Comparison of ENCODE assay signal across 1 cellular context in the genomic region with DNA sequence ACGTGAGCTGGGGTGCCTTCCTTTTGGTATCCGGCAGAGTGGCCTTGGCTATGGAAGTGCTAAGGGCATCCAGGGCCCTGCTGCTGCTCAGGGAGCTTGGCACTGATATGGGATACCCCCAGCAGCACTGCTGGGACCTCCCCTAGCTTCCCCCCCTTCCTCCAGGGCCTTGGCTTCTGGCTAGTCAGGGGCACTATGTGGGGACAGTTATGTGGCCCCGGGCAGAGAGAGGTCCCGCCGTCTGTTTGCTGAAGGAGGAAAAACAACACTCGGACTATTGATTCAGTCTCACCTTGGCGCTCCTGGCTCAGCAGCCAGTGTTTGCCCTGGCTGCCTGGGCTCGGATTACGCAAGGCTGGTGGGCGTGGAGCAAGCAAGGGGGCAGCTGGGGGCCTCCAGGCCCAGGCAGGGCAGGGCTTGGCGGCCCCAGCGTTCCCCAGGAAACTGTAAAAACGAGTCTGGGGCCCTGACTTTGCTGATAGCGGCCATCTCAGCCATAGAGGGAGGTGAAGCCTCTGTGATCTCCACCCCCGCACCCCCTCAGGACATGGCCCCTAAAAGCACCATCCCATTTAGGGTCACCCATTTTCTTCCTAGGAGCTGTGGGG.
TF ChIP-seq lines count a peak whose summit lies in the region.

No MANE protein-coding gene starts in this region.

TF ChIP-seq in HepG2, 621 proteins besides CTCF, POLR2A, EP300 and RAD21 (continued from another document):
- TF ChIP-seq, protein P1, sequence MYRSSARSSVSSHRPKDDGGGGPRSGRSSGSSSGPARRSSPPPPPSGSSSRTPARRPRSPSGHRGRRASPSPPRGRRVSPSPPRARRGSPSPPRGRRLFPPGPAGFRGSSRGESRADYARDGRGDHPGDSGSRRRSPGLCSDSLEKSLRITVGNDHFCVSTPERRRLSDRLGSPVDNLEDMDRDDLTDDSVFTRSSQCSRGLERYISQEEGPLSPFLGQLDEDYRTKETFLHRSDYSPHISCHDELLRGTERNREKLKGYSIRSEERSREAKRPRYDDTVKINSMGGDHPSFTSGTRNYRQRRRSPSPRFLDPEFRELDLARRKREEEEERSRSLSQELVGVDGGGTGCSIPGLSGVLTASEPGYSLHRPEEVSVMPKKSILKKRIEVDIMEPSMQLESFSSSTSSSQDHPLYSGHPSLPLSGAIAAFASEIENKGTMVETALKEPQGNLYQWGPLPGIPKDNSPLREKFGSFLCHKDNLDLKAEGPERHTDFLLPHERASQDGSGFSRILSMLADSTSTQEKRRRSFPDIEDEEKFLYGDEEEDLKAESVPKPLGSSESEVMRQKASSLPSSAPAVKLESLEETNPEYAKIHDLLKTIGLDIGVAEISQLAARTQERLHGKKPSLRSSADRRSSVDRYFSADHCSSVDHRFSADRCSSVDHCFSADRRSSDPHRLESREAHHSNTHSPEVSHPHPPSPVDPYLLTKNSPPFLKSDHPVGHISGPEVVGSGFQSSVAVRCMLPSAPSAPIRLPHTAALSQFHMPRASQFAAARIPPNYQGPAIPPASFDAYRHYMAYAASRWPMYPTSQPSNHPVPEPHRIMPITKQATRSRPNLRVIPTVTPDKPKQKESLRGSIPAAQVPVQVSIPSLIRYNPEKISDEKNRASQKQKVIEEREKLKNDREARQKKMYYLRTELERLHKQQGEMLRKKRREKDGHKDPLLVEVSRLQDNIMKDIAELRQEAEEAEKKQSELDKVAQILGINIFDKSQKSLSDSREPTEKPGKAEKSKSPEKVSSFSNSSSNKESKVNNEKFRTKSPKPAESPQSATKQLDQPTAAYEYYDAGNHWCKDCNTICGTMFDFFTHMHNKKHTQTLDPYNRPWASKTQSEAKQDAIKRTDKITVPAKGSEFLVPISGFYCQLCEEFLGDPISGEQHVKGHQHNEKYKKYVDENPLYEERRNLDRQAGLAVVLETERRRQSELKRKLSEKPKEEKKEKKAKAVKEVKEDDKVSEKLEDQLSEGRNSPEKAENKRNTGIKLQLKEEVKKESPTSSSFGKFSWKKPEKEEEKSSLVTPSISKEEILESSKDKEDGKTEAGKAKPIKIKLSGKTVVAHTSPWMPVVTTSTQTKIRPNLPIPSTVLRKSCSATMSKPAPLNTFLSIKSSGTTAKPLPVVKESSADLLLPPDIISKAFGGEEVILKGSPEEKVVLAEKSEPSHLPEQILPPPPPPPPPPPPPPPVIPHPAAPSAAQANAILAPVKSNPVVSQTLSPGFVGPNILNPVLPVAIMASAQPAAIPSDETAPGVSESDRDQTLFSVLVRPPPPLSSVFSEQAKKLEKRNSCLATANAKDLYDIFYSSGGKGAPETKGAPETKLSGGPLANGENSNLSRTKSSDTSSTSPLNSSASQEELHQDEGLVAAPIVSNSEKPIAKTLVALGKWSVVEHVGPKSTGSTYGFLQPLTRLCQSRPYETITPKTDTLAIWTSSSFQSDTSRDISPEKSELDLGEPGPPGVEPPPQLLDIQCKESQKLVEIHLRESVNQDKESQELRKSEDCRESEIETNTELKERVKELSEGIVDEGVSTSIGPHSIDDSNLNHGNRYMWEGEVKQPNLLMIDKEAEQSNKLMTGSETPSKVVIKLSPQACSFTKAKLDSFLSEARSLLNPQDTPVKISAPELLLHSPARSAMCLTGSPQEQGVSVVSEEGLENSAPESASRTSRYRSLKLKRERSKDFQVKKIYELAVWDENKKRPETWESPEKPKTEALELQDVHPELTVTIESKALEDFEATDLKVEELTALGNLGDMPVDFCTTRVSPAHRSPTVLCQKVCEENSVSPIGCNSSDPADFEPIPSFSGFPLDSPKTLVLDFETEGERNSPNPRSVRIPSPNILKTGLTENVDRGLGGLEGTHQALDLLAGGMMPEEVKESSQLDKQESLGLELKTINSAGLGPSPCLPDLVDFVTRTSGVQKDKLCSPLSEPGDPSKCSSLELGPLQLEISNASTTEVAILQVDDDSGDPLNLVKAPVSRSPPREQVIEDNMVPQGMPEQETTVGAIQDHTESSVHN (CRISPR knock-in tag; IDR thresholded peaks at IDR 0.05), result 0 out of 2 replicates have a peak, but pooled peaks have one; percentile 93
- TF ChIP-seq ZBTB7B (CRISPR knock-in tag; IDR thresholded peaks at IDR 0.05), result peak; percentile 100
- no peak for TF ChIP-seq ARID2 (CRISPR knock-in tag; IDR thresholded peaks at IDR 0.05; ENCODE audit: borderline replicate concordance)
- TF ChIP-seq TSC22D2 (CRISPR knock-in tag; IDR thresholded peaks at IDR 0.05; ENCODE audit: borderline replicate concordance), result no peak; the same call in 1 of the 2 replicates
- TF ChIP-seq KMT2B (CRISPR knock-in tag; IDR thresholded peaks at IDR 0.05), result peak; percentile 66; the same call in 1 of the 2 replicates
- TF ChIP-seq ZNF776 (CRISPR knock-in tag; IDR thresholded peaks at IDR 0.05), result no peak
- TF ChIP-seq CREB1 (IDR thresholded peaks at IDR 0.05), result no peak
- TF ChIP-seq CREB1 (CRISPR knock-in tag; IDR thresholded peaks at IDR 0.05), result peak; percentile 67
- TF ChIP-seq, protein P2, sequence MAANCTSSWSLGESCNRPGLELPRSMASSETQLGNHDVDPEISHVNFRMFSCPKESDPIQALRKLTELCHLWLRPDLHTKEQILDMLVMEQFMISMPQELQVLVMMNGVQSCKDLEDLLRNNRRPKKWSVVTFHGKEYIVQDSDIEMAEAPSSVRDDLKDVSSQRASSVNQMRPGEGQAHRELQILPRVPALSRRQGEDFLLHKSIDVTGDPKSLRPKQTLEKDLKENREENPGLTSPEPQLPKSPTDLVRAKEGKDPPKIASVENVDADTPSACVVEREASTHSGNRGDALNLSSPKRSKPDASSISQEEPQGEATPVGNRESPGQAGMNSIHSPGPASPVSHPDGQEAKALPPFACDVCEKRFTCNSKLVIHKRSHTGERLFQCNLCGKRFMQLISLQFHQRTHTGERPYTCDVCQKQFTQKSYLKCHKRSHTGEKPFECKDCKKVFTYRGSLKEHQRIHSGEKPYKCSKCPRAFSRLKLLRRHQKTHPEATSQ (CRISPR knock-in tag; IDR thresholded peaks at IDR 0.05; ENCODE audit: borderline replicate concordance), result peak; percentile 60; the same call in 1 of the 2 replicates
TF ChIP-seq in HepG2: peak in this region for 371.
